ENCODE assay signal across 8 cellular contexts in genomic region chr7:100483101-100483727, GRCh38. TPM values are rescaled to one million over a fixed set of nuclear protein-coding genes. Genes with fewer than 3 reads are reported as not detected.
A peak's percentile ranks its signal among the peaks of the same experiment; 100 is the strongest.
DNase-seq lines count a peak whose midpoint lies in the region; ATAC-seq and TF ChIP-seq lines count a peak whose summit lies in the region.

No MANE protein-coding gene starts in this region.

- TF ChIP-seq CTCF in BE2C (IDR thresholded peaks at IDR 0.05; ENCODE audit: low read depth, low read length) (peak; percentile 62), progenitor cell of endocrine pancreas (IDR thresholded peaks at IDR 0.05; ENCODE audit: unreplicated experiment) (peak; percentile 98), upper lobe of right lung (IDR thresholded peaks at IDR 0.05) (peak; percentile 84)

- DNase-seq in BE2C (peak; percentile 80), GM19238 (ENCODE audit: insufficient read length, low spot score) (peak; percentile 85), HT-29 (ENCODE audit: low spot score) (peak; percentile 58), SKM-1 treated with dmso at 0.1 percent for 144 hours (lab: John Stamatoyannopoulos, UW; ENCODE audit: unreplicated experiment) (peak; percentile 52), left cardiac atrium (peak; percentile 74), progenitor cell of endocrine pancreas (ENCODE audit: low spot score, unreplicated experiment) (peak; percentile 89), upper lobe of right lung (peak; percentile 88)
- peak; percentile 90 for DNase-seq in activated naive CD8-positive, alpha-beta T cell treated with anti-CD3 and anti-CD28 coated beads, Interleukin-2, amount 50 U/mL, for 24 hours

- H3K27me3 ChIP-seq in BE2C (no peaks in the 10 kb centered on the region), upper lobe of right lung (no peaks in the 10 kb centered on the region)

- ATAC-seq in activated naive CD8-positive, alpha-beta T cell treated with anti-CD3 and anti-CD28 coated beads, Interleukin-2, amount 50 U/mL, for 24 hours = peak; percentile 65
- ATAC-seq in left cardiac atrium (peak; percentile 51 to 60), upper lobe of right lung (peak; percentile 83)

- H3K9me3 ChIP-seq in BE2C (no peaks in the 10 kb centered on the region), upper lobe of right lung (no peaks in the 10 kb centered on the region)

- no peaks in the 10 kb centered on the region for H3K9me3 Mint-ChIP-seq in activated naive CD8-positive, alpha-beta T cell treated with anti-CD3 and anti-CD28 coated beads, Interleukin-2, amount 50 U/mL, for 24 hours
- no peaks in the 10 kb centered on the region for H3K9me3 Mint-ChIP-seq in progenitor cell of endocrine pancreas (ENCODE audit: low read depth)

- no peaks in the 10 kb centered on the region for H3K27me3 Mint-ChIP-seq in activated naive CD8-positive, alpha-beta T cell treated with anti-CD3 and anti-CD28 coated beads, Interleukin-2, amount 50 U/mL, for 24 hours
- H3K27me3 Mint-ChIP-seq in progenitor cell of endocrine pancreas = no peaks in the 10 kb centered on the region

- H3K27ac Mint-ChIP-seq in activated naive CD8-positive, alpha-beta T cell treated with anti-CD3 and anti-CD28 coated beads, Interleukin-2, amount 50 U/mL, for 24 hours = peak overlapping the region; percentile 76
- no peak overlapping the region for H3K27ac Mint-ChIP-seq in progenitor cell of endocrine pancreas

- no peak overlapping the region for H3K27ac ChIP-seq in upper lobe of right lung

- peaks cover 17% of the 10 kb centered on the region for H3K4me1 ChIP-seq in BE2C
- H3K4me1 ChIP-seq in upper lobe of right lung = peaks cover 13% of the 10 kb centered on the region

- H3K36me3 ChIP-seq in BE2C = no peaks in the 10 kb centered on the region
- no peaks in the 10 kb centered on the region for H3K36me3 ChIP-seq in upper lobe of right lung

- no peaks in the 10 kb centered on the region for H3K36me3 Mint-ChIP-seq in activated naive CD8-positive, alpha-beta T cell treated with anti-CD3 and anti-CD28 coated beads, Interleukin-2, amount 50 U/mL, for 24 hours (ENCODE audit: low read depth)
- H3K36me3 Mint-ChIP-seq in progenitor cell of endocrine pancreas (ENCODE audit: insufficient read depth) = no peaks in the 10 kb centered on the region

- H3K4me1 Mint-ChIP-seq in activated naive CD8-positive, alpha-beta T cell treated with anti-CD3 and anti-CD28 coated beads, Interleukin-2, amount 50 U/mL, for 24 hours = peaks cover 14% of the 10 kb centered on the region
- H3K4me1 Mint-ChIP-seq in progenitor cell of endocrine pancreas (ENCODE audit: low read depth) = peaks cover 17% of the 10 kb centered on the region

- H3K4me3 Mint-ChIP-seq in activated naive CD8-positive, alpha-beta T cell treated with anti-CD3 and anti-CD28 coated beads, Interleukin-2, amount 50 U/mL, for 24 hours = peak overlapping the region; percentile 81
- H3K4me3 Mint-ChIP-seq in progenitor cell of endocrine pancreas (ENCODE audit: low read depth) = peak overlapping the region; percentile 78

- H3K4me3 ChIP-seq in BE2C (ENCODE audit: low read depth, low read length) (peak overlapping the region; percentile 63), upper lobe of right lung (peak overlapping the region; percentile 50)

- intact Hi-C loops in left cardiac atrium (cut with DNase I) = no loop called here
- intact Hi-C loops in upper lobe of right lung (cut with DNase I) = no loop called here

RNA-seq across cellular contexts. Expression of gene NYAP1, which starts 0.5 kb away (rescaled TPM):
- 24.9 TPM for polyA plus RNA-seq in BE2C (2012; ENCODE audit: insufficient read depth, insufficient read length, low read depth)
- total RNA-seq in HT-29 (2014; rRNA removed; shearing (Covaris generic)) = 0.03 and 0.21 TPM in 2 replicates
- under 1 TPM; 0.59 to 0.97 TPM for total RNA-seq in left cardiac atrium
- total RNA-seq in progenitor cell of endocrine pancreas = 4.6 and 4.9 TPM in 2 replicates
- 0.55 TPM for total RNA-seq in upper lobe of right lung

RNA-seq across cellular contexts. Expression of gene TSC22D4, which starts 4.2 kb away (rescaled TPM):
- polyA plus RNA-seq in BE2C (2012; ENCODE audit: insufficient read depth, insufficient read length, low read depth) = 239 TPM
- 102 and 123 TPM in 2 replicates for total RNA-seq in HT-29 (2014; rRNA removed; shearing (Covaris generic))
- total RNA-seq in left cardiac atrium (10 to 100 TPM; 31.3 to 36.2 TPM), progenitor cell of endocrine pancreas (27.9 and 32.2 TPM in 2 replicates), upper lobe of right lung (51.8 TPM)

RNA-seq across cellular contexts. Expression of gene SPACDR, which starts 19.2 kb away (rescaled TPM):
- 0.45 TPM for polyA plus RNA-seq in BE2C (2012; ENCODE audit: insufficient read depth, insufficient read length, low read depth)
- 0.21 and 0.64 TPM in 2 replicates for total RNA-seq in HT-29 (2014; rRNA removed; shearing (Covaris generic))
- total RNA-seq in left cardiac atrium (under 1 TPM; 0.38 to 0.73 TPM), progenitor cell of endocrine pancreas (0.67 and 1.7 TPM in 2 replicates), upper lobe of right lung (1.8 TPM)

RNA-seq across cellular contexts. Expression of gene PPP1R35, which starts 46.9 kb away (rescaled TPM):
- polyA plus RNA-seq in BE2C (2012; ENCODE audit: insufficient read depth, insufficient read length, low read depth) = 138 TPM
- 102 and 110 TPM in 2 replicates for total RNA-seq in HT-29 (2014; rRNA removed; shearing (Covaris generic))
- 10 to 100 TPM; 15.5 to 19.8 TPM for total RNA-seq in left cardiac atrium
- 23.7 and 29.8 TPM in 2 replicates for total RNA-seq in progenitor cell of endocrine pancreas
- 24.7 TPM for total RNA-seq in upper lobe of right lung

RNA-seq across cellular contexts. Expression of gene MEPCE, which starts 53.6 kb away (rescaled TPM):
- 78.8 TPM for polyA plus RNA-seq in BE2C (2012; ENCODE audit: insufficient read depth, insufficient read length, low read depth)
- total RNA-seq in HT-29 (2014; rRNA removed; shearing (Covaris generic)) = 80.9 and 89.1 TPM in 2 replicates
- total RNA-seq in left cardiac atrium (10 to 100 TPM; 20.9 to 23.9 TPM), progenitor cell of endocrine pancreas (34.6 and 35.4 TPM in 2 replicates), upper lobe of right lung (36.3 TPM)
